Comparison of ENCODE assay signal across 8 cellular contexts in the genomic region with DNA sequence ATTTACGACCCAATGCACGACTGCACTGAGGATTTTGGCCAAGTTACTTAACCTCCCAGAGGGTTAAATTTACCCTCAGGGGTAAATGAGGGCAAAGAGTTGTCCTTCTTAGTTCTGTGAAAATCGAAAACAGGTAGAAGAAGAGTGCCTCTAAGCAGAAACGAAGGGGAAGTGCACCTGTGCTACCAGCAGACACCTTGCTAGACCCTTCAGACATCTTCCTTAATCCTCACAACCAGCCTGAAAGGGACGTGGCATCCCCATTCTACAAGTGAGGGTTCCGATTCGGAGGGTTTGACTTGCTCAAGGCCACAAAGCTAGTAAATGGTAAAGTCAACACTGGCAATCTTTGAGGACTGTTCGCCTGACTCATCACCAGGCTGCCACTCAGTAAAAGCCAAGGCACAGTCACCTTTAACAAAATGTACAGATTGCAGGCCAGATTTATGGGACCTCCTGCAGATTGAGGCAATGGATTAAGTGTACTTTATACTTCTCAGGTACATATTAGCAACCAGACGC. TPM values are rescaled to one million over a fixed set of nuclear protein-coding genes. Genes with fewer than 3 reads are reported as not detected.
DNase-seq lines count a peak whose midpoint lies in the region; ATAC-seq and TF ChIP-seq lines count a peak whose summit lies in the region.

No MANE protein-coding gene starts in this region.

- H3K4me3 ChIP-seq in Panc1 (ENCODE audit: low read depth in 2 of 2, low read length in 2 of 2) = peak overlapping the region; percentile 49 to 59
- H3K4me3 ChIP-seq in brain microvascular endothelial cell (ENCODE audit: low read depth, low read length) = peak overlapping the region; percentile 54
- peak overlapping the region in 1 of 3 donors; percentile 66 for H3K4me3 ChIP-seq in right lobe of liver

- H3K36me3 ChIP-seq in Panc1 (ENCODE audit: control insufficient read depth, insufficient read depth, low read length) (no peaks in the 10 kb centered on the region), brain microvascular endothelial cell (replicated peaks) (no peaks in the 10 kb centered on the region), right lobe of liver (no peaks in the 10 kb centered on the region)

- in situ Hi-C loops in Panc1 (cut with HindIII; ENCODE audit: low pct_unique_long_range_greater_than_20kb, low sequenced_read_pairs) (no loop called here), brain microvascular endothelial cell (cut with HindIII; ENCODE audit: low pct_ligation_motif_present, low sequenced_read_pairs) (no loop called here)

- TF ChIP-seq POLR2A in right lobe of liver (IDR thresholded peaks at IDR 0.05) = no peak

- BruUV-seq in Panc1 (replicated peaks; lab: Mats Ljungman, UMichigan) = no TSS peak

- H3K4me1 ChIP-seq in Panc1 (ENCODE audit: control insufficient read depth, insufficient read depth, low read length) (peaks cover 47% of the 10 kb centered on the region), right lobe of liver (peaks cover 0 to 13% (median 0%) of the 10 kb centered on the region in 4 donors)

- TF ChIP-seq CTCF in Panc1 (IDR thresholded peaks at IDR 0.05) (no peak), brain microvascular endothelial cell (IDR thresholded peaks at IDR 0.05; ENCODE audit: low read depth, low read length, missing control alignments) (no peak), right lobe of liver (IDR thresholded peaks at IDR 0.05) (no peak)

- intact Hi-C loops in Panc1 (cut with micrococcal nuclease; ENCODE audit: unreplicated experiment) = no loop called here
- intact Hi-C loops in right lobe of liver (cut with DNase I) = loop anchor here in 1 of 2 donors (10.0 kb wide), 1 partner anchor 103 kb away; no protein-coding TSS in a partner anchor

- H3K27me3 ChIP-seq in Panc1 (ENCODE audit: control insufficient read depth, insufficient read depth, low read length) = no peaks in the 10 kb centered on the region
- H3K27me3 ChIP-seq in brain microvascular endothelial cell (replicated peaks) = no peaks in the 10 kb centered on the region
- H3K27me3 ChIP-seq in right lobe of liver = no peaks in the 10 kb centered on the region

- POLR2A ChIA-PET in Panc1 (lab: Charles Lee) = no interaction called here

- H3K27ac ChIP-seq in Panc1 (ENCODE audit: low read length) (peak overlapping the region; percentile 89), brain microvascular endothelial cell (peak overlapping the region; percentile 94), right lobe of liver (peak overlapping the region; percentile 60 to 91 (median 60)), temporal lobe (ENCODE audit: low read depth, low read length) (peak overlapping the region; percentile 90)

- WGBS in right lobe of liver (ENCODE audit: insufficient coverage, low coverage, low lambda C conversion rate, missing lambda C conversion rate) = 41% methylated on average over 7 of the region's 9 CpGs

- peak; percentile 44 for ATAC-seq in Panc1
- no peak for ATAC-seq in right lobe of liver
- ATAC-seq in GM18867 (IDR thresholded peaks at IDR 0.05; ENCODE audit: unreplicated experiment) = no peak

- DNase-seq in NCI-H748 (lab: John Stamatoyannopoulos, UW; ENCODE audit: unreplicated experiment) (peak; percentile 6), NCI-H748 treated with DMSO at 0.1 percent for 48 hours (lab: John Stamatoyannopoulos, UW) (no peak), Panc1 (ENCODE audit: low read depth, low spot score) (no peak), brain microvascular endothelial cell (peak; percentile 60), right lobe of liver (no peak), NCI-H1105 (lab: John Stamatoyannopoulos, UW) (no peak)

- no peaks in the 10 kb centered on the region for H3K9me3 ChIP-seq in Panc1 (ENCODE audit: control insufficient read depth, insufficient read depth, low read depth, low read length)
- H3K9me3 ChIP-seq in right lobe of liver = no peaks in the 10 kb centered on the region

- CTCF ChIA-PET in Panc1 (lab: Charles Lee) = interaction anchor here (2.1 kb wide), 1 partner anchor 110 kb away, joined by 6 read pairs; no protein-coding TSS in a partner anchor

RNA-seq across cellular contexts. Expression of gene GSG1, which starts 1.6 kb away (rescaled TPM):
- total RNA-seq in Panc1 (2021; ENCODE audit: unreplicated experiment) (not detected), right lobe of liver (not detected), temporal lobe (not detected)
- polyA plus RNA-seq in Panc1 (2012; ENCODE audit: insufficient read length) = not detected

RNA-seq across cellular contexts. Expression of gene FAM234B, which starts 57.7 kb away (rescaled TPM):
- total RNA-seq in Panc1 (2021; ENCODE audit: unreplicated experiment) (5.4 TPM), right lobe of liver (1 to 10 TPM; 2.9 to 4.8 (median 3.2) TPM), temporal lobe (51.9 TPM)
- polyA plus RNA-seq in Panc1 (2012; ENCODE audit: insufficient read length) = 4.4 TPM

Comparison
In these comparisons a context has a peak if more than half of its experiments do, and no peak if none do; other contexts are left out.
1. DNase-seq: peak in NCI-H748 (single experiment) and brain microvascular endothelial cell (single experiment); none in NCI-H748 treated with DMSO at 0.1 percent for 48 hours (single experiment), Panc1 (single experiment), right lobe of liver (0 of 3) and NCI-H1105 (single experiment).
2. Peak in every context shown above with its lines, with median percentiles within 50 percentile points of each other: H3K27ac ChIP-seq.